ENCODE assay signal across 16 cellular contexts in the genomic region with DNA sequence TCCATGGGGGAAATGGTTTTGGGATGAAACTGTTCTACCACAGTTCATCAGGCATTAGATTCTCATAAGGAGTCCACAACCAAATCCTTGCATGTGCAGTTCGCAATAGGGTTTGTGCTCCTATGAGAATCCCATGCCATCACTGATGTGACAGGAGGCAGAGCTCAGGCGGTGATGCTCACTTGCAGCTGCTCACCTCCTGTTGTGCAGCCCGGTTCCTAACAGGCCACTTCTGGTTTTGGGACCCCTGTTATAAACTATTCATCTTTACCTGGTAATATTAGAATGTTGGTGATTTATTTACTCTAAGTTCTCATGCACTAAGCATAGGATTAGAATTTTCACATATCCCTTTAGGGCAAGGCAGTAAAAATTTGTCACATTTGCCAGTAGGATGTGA.
A peak's percentile ranks its signal among the peaks of the same experiment; 100 is the strongest.
DNase-seq lines count a peak whose midpoint lies in the region; ATAC-seq and TF ChIP-seq lines count a peak whose summit lies in the region.
"Had no signal": no experiment of that assay in that cellular context is flagged by ENCODE, and none has a peak within 500 bp of the region (broad histone marks: within the 10 kb centered on the region; RNA-seq: fewer than 3 reads in every experiment).

No MANE protein-coding gene starts in this region.

- H3K4me3 Mint-ChIP-seq in activated CD8-positive, alpha-beta memory T cell treated with anti-CD3 and anti-CD28 coated beads, Interleukin-2, amount 10 ng/mL, durations not matched to agents 7 days and 5 days: no peak overlapping the region
- H3K4me3 Mint-ChIP-seq in activated CD4-positive, alpha-beta memory T cell treated with anti-CD3 and anti-CD28 coated beads, Interleukin-2, amount 10 ng/mL, durations not matched to agents 7 days and 5 days: no peak overlapping the region
- no peak overlapping the region for H3K4me3 Mint-ChIP-seq in stimulated activated effector memory CD8-positive, alpha-beta T cell treated with anti-CD3 and anti-CD28 coated beads, Interleukin-12 subunit alpha, Interleukin-12 subunit beta, amount 100 ng/mL, for 72 hours
- H3K4me3 Mint-ChIP-seq: endodermal cell, H9 had no signal

- no peak for TF ChIP-seq CTCF in GM20000 (IDR thresholded peaks at IDR 0.05; ENCODE audit: extremely low read depth, missing control alignments)

- no peak for ATAC-seq in activated CD8-positive, alpha-beta memory T cell treated with anti-CD3 and anti-CD28 coated beads, Interleukin-2, amount 10 ng/mL, durations not matched to agents 7 days and 5 days
- ATAC-seq in stimulated activated effector memory CD8-positive, alpha-beta T cell treated with anti-CD3 and anti-CD28 coated beads, Interleukin-12 subunit alpha, Interleukin-12 subunit beta, amount 100 ng/mL, for 72 hours: no peak

- no peaks in the 10 kb centered on the region for H3K9me3 Mint-ChIP-seq in activated CD8-positive, alpha-beta memory T cell treated with anti-CD3 and anti-CD28 coated beads, Interleukin-2, amount 10 ng/mL, durations not matched to agents 7 days and 5 days (ENCODE audit: low read depth)
- H3K9me3 Mint-ChIP-seq in activated CD4-positive, alpha-beta memory T cell treated with anti-CD3 and anti-CD28 coated beads, Interleukin-2, amount 10 ng/mL, durations not matched to agents 7 days and 5 days: no peaks in the 10 kb centered on the region
- no peaks in the 10 kb centered on the region for H3K9me3 Mint-ChIP-seq in stimulated activated effector memory CD8-positive, alpha-beta T cell treated with anti-CD3 and anti-CD28 coated beads, Interleukin-12 subunit alpha, Interleukin-12 subunit beta, amount 100 ng/mL, for 72 hours
- H3K9me3 Mint-ChIP-seq: endodermal cell, H9 had no signal

- DNase-seq in activated CD8-positive, alpha-beta memory T cell treated with anti-CD3 and anti-CD28 coated beads, Interleukin-2, amount 10 ng/mL, durations not matched to agents 7 days and 5 days: no peak
- DNase-seq in activated CD8-positive, alpha-beta memory T cell treated with anti-CD3 and anti-CD28 coated beads for 24 hours: no peak
- no peak for DNase-seq in activated CD4-positive, alpha-beta memory T cell treated with anti-CD3 and anti-CD28 coated beads, Interleukin-2, amount 10 ng/mL, durations not matched to agents 7 days and 5 days
- DNase-seq in left kidney (ENCODE audit: low read depth, low spot score): peak; percentile 17
- no peak for DNase-seq in stimulated activated effector memory CD8-positive, alpha-beta T cell treated with anti-CD3 and anti-CD28 coated beads, Interleukin-12 subunit alpha, Interleukin-12 subunit beta, amount 100 ng/mL, for 72 hours (ENCODE audit: low spot score in 2 of 2)
- no peak for DNase-seq in GM20000 (ENCODE audit: low spot score)
- DNase-seq in NCI-H510A treated with DMSO at 0.1 percent for 48 hours (lab: John Stamatoyannopoulos, UW): no peak
- DNase-seq in NCI-H446 treated with DMSO at 0.1 percent for 48 hours (lab: John Stamatoyannopoulos, UW): no peak
- DNase-seq: endodermal cell; H9; hypothalamus; Karpas-422; NCI-H1105; NCI-H2171; NCI-H82; stimulated activated CD4-positive, alpha-beta T cell treated with anti-CD3 and anti-CD28 coated beads, Interleukin-12 subunit alpha, Interleukin-12 subunit beta, amount 100 ng/mL, for 4 hours had no signal

- H3K36me3 Mint-ChIP-seq in activated CD8-positive, alpha-beta memory T cell treated with anti-CD3 and anti-CD28 coated beads, Interleukin-2, amount 10 ng/mL, durations not matched to agents 7 days and 5 days: peaks cover 46% of the 10 kb centered on the region
- peaks cover 70% of the 10 kb centered on the region for H3K36me3 Mint-ChIP-seq in activated CD4-positive, alpha-beta memory T cell treated with anti-CD3 and anti-CD28 coated beads, Interleukin-2, amount 10 ng/mL, durations not matched to agents 7 days and 5 days (ENCODE audit: low read depth)
- H3K36me3 Mint-ChIP-seq in stimulated activated effector memory CD8-positive, alpha-beta T cell treated with anti-CD3 and anti-CD28 coated beads, Interleukin-12 subunit alpha, Interleukin-12 subunit beta, amount 100 ng/mL, for 72 hours: peaks cover 100% of the 10 kb centered on the region

- POLR2A ChIA-PET in activated CD4-positive, alpha-beta memory T cell treated with anti-CD3 and anti-CD28 coated beads, Interleukin-2, amount 10 ng/mL, durations not matched to agents 7 days and 5 days (lab: Charles Lee): interaction anchor here (0.7 to 14.7 kb wide), 3 partner anchors 7 to 122 kb away, joined by 3 to 234 read pairs (median 151); a partner anchor contains a TSS

- peak overlapping the region; percentile 66 for H3K27ac Mint-ChIP-seq in activated CD8-positive, alpha-beta memory T cell treated with anti-CD3 and anti-CD28 coated beads, Interleukin-2, amount 10 ng/mL, durations not matched to agents 7 days and 5 days
- H3K27ac Mint-ChIP-seq in activated CD4-positive, alpha-beta memory T cell treated with anti-CD3 and anti-CD28 coated beads, Interleukin-2, amount 10 ng/mL, durations not matched to agents 7 days and 5 days: peak overlapping the region; percentile 69
- peak overlapping the region; percentile 93 for H3K27ac Mint-ChIP-seq in stimulated activated effector memory CD8-positive, alpha-beta T cell treated with anti-CD3 and anti-CD28 coated beads, Interleukin-12 subunit alpha, Interleukin-12 subunit beta, amount 100 ng/mL, for 72 hours
- H3K27ac Mint-ChIP-seq: endodermal cell, H9 had no signal

- peaks cover 81% of the 10 kb centered on the region for H3K4me1 Mint-ChIP-seq in activated CD8-positive, alpha-beta memory T cell treated with anti-CD3 and anti-CD28 coated beads, Interleukin-2, amount 10 ng/mL, durations not matched to agents 7 days and 5 days
- H3K4me1 Mint-ChIP-seq in activated CD4-positive, alpha-beta memory T cell treated with anti-CD3 and anti-CD28 coated beads, Interleukin-2, amount 10 ng/mL, durations not matched to agents 7 days and 5 days: peaks cover 88% of the 10 kb centered on the region
- peaks cover 85% of the 10 kb centered on the region for H3K4me1 Mint-ChIP-seq in stimulated activated effector memory CD8-positive, alpha-beta T cell treated with anti-CD3 and anti-CD28 coated beads, Interleukin-12 subunit alpha, Interleukin-12 subunit beta, amount 100 ng/mL, for 72 hours

- H3K27me3 Mint-ChIP-seq in activated CD8-positive, alpha-beta memory T cell treated with anti-CD3 and anti-CD28 coated beads, Interleukin-2, amount 10 ng/mL, durations not matched to agents 7 days and 5 days: no peaks in the 10 kb centered on the region
- no peaks in the 10 kb centered on the region for H3K27me3 Mint-ChIP-seq in activated CD4-positive, alpha-beta memory T cell treated with anti-CD3 and anti-CD28 coated beads, Interleukin-2, amount 10 ng/mL, durations not matched to agents 7 days and 5 days

- CTCF ChIA-PET in activated CD8-positive, alpha-beta memory T cell treated with anti-CD3 and anti-CD28 coated beads, Interleukin-2, amount 10 ng/mL, durations not matched to agents 7 days and 5 days (lab: Charles Lee): interaction anchor here (1.2 kb wide), 1 partner anchor 221 kb away, joined by 3 read pairs; no protein-coding TSS in a partner anchor
- CTCF ChIA-PET in activated CD4-positive, alpha-beta memory T cell treated with anti-CD3 and anti-CD28 coated beads, Interleukin-2, amount 10 ng/mL, durations not matched to agents 7 days and 5 days (lab: Charles Lee): no interaction called here
